ENCODE assay signal across 1 cellular context in the genomic region with DNA sequence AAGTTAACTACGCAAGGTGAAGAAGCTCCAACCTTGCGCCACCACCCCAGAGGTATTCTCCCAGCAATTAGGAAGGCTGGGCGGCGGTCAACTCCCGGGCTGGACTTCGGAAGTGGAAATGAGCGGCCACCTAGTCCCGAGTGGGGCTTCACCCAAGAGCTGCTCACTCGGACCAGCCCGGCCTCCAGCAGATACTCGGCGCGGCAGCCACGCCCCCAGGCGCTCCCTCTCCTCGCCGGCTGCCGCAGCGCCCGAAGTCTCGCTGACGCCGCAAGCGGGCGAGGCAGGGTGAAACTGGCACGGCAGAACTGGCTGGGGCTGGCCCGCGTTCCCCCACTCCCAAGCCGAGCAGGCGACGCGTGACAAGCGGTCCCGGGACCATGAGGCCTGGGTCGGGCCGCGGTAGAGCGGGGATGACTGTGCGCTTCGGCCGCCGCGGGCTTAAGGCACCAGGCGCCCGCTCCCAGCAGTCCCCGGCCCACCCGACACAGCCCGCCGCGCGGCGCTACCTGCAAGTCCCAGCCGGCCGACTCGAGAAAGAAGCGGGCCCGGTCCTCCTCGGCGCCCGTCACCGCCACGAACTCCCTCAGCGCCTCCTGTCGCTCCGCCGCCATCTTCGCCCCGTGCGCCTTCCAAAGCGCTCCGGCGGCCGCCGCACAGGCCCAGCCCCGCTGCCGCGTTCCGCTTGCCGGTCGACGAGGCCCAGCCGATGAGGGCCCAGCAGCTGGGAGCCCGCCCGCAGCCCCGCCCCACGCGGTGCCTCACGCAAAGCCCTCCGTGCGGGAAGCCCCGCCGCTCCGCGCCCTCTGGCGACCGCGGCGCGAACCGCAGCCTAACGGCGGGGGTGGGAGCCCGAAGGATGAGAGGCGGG.
TF ChIP-seq lines count a peak whose summit lies in the region.

A gene (minus strand): TSS at position 639 of the 871 bp plus-strand sequence. CDS start 25 bp downstream, at position 614.

TF ChIP-seq in IMR-90, 13 proteins besides CTCF, POLR2A, EP300 and RAD21 (continued from another document):
- TF ChIP-seq, protein P1, sequence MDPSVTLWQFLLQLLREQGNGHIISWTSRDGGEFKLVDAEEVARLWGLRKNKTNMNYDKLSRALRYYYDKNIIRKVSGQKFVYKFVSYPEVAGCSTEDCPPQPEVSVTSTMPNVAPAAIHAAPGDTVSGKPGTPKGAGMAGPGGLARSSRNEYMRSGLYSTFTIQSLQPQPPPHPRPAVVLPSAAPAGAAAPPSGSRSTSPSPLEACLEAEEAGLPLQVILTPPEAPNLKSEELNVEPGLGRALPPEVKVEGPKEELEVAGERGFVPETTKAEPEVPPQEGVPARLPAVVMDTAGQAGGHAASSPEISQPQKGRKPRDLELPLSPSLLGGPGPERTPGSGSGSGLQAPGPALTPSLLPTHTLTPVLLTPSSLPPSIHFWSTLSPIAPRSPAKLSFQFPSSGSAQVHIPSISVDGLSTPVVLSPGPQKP (IDR thresholded peaks at IDR 0.05; ENCODE audit: borderline replicate concordance, low read depth, low read length), result no peak
- peak; percentile 16; the same call in 1 of the 2 replicates for TF ChIP-seq FOS (IDR thresholded peaks at IDR 0.05; ENCODE audit: low read depth, low read length)
- peak; percentile 87; the same call in 1 of the 2 replicates for TF ChIP-seq MXI1 (IDR thresholded peaks at IDR 0.05; ENCODE audit: borderline replicate concordance, low read depth, low read length)
- TF ChIP-seq MAFK (IDR thresholded peaks at IDR 0.05; ENCODE audit: low read depth, low read length), result no peak
